In the genomic region with DNA sequence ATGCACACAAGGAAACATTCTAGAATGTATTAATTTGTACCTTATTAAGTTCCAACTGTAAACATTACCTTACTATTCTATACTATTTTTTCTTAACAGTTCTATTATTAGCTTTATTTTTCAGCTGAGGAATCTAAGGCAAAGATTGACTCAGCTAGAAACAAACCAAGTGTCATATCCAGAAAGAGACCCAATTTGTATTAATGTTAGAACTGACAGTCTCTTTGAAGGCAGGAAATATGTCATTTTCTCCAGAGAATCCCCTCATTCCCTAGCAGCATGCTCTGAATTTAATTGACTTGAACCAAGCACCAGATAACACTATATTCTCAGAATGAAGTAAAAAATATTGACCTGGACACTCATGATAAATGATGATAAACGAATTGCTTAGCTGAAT, we compare ENCODE assay signal across 2 cellular contexts.
TF ChIP-seq lines count a peak whose summit lies in the region.

No MANE protein-coding gene starts in this region.

TF ChIP-seq in GM12878, 131 proteins besides CTCF, POLR2A, EP300 and RAD21 (continued from another document):
- TF ChIP-seq, protein P1, sequence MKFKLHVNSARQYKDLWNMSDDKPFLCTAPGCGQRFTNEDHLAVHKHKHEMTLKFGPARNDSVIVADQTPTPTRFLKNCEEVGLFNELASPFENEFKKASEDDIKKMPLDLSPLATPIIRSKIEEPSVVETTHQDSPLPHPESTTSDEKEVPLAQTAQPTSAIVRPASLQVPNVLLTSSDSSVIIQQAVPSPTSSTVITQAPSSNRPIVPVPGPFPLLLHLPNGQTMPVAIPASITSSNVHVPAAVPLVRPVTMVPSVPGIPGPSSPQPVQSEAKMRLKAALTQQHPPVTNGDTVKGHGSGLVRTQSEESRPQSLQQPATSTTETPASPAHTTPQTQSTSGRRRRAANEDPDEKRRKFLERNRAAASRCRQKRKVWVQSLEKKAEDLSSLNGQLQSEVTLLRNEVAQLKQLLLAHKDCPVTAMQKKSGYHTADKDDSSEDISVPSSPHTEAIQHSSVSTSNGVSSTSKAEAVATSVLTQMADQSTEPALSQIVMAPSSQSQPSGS (IDR thresholded peaks at IDR 0.05; ENCODE audit: low read length) = 0 out of 2 replicates have a peak, but pooled peaks have one; percentile 17
- TF ChIP-seq CBX5 (IDR thresholded peaks at IDR 0.05; ENCODE audit: low read depth) = no peak
- no peak for TF ChIP-seq NR2F1 (conservative IDR thresholded peaks at IDR 0.05)
- no peak for TF ChIP-seq SUPT20H (IDR thresholded peaks at IDR 0.05; ENCODE audit: borderline replicate concordance, control insufficient read depth, low read depth, low read length)
- peak; percentile 51 for TF ChIP-seq JUNB (IDR thresholded peaks at IDR 0.05)
- no peak for TF ChIP-seq CBFB (IDR thresholded peaks at IDR 0.05; ENCODE audit: low read depth)
- no peak for TF ChIP-seq KLF5 (IDR thresholded peaks at IDR 0.05; ENCODE audit: partially characterized antibody)
- TF ChIP-seq, protein P2, sequence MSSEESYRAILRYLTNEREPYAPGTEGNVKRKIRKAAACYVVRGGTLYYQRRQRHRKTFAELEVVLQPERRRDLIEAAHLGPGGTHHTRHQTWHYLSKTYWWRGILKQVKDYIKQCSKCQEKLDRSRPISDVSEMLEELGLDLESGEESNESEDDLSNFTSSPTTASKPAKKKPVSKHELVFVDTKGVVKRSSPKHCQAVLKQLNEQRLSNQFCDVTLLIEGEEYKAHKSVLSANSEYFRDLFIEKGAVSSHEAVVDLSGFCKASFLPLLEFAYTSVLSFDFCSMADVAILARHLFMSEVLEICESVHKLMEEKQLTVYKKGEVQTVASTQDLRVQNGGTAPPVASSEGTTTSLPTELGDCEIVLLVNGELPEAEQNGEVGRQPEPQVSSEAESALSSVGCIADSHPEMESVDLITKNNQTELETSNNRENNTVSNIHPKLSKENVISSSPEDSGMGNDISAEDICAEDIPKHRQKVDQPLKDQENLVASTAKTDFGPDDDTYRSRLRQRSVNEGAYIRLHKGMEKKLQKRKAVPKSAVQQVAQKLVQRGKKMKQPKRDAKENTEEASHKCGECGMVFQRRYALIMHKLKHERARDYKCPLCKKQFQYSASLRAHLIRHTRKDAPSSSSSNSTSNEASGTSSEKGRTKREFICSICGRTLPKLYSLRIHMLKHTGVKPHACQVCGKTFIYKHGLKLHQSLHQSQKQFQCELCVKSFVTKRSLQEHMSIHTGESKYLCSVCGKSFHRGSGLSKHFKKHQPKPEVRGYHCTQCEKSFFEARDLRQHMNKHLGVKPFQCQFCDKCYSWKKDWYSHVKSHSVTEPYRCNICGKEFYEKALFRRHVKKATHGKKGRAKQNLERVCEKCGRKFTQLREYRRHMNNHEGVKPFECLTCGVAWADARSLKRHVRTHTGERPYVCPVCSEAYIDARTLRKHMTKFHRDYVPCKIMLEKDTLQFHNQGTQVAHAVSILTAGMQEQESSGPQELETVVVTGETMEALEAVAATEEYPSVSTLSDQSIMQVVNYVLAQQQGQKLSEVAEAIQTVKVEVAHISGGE (CRISPR knock-in tag; IDR thresholded peaks at IDR 0.05) = no peak
- TF ChIP-seq NFYA (IDR thresholded peaks at IDR 0.05; ENCODE audit: borderline replicate concordance, low read depth, low read length) = no peak
- TF ChIP-seq POU2F2 (IDR thresholded peaks at IDR 0.05; ENCODE audit: borderline replicate concordance, low read depth, low read length) = no peak
- no peak for TF ChIP-seq SRF (IDR thresholded peaks at IDR 0.05; ENCODE audit: low read depth in 2 of 2, low read length in 2 of 2)
- TF ChIP-seq NR2C2 (IDR thresholded peaks at IDR 0.05; ENCODE audit: borderline replicate concordance, control insufficient read depth, insufficient read length, low read depth) = no peak
- TF ChIP-seq DPF2 (IDR thresholded peaks at IDR 0.05) = no peak
- no peak for TF ChIP-seq MYC (IDR thresholded peaks at IDR 0.05; ENCODE audit: insufficient read depth, insufficient read length, insufficient replicate concordance, low read length, severe bottlenecking)
- no peak for TF ChIP-seq RBBP5 (conservative IDR thresholded peaks at IDR 0.05)
- 0 out of 2 replicates have a peak, but pooled peaks have one; percentile 34 for TF ChIP-seq NFIC (IDR thresholded peaks at IDR 0.05; ENCODE audit: low read depth, low read length)
- TF ChIP-seq PAX5 (IDR thresholded peaks at IDR 0.05; ENCODE audit: borderline replicate concordance, low read depth, low read length) = no peak
- no peak for TF ChIP-seq TBL1XR1 (IDR thresholded peaks at IDR 0.05; ENCODE audit: low read depth, low read length)
- no peak for TF ChIP-seq NRF1 (conservative IDR thresholded peaks at IDR 0.05; ENCODE audit: low read depth, low read length)

TF ChIP-seq in neural cell, 6 proteins besides CTCF, POLR2A, EP300 and RAD21 (continued from another document):
- TF ChIP-seq, protein P3, sequence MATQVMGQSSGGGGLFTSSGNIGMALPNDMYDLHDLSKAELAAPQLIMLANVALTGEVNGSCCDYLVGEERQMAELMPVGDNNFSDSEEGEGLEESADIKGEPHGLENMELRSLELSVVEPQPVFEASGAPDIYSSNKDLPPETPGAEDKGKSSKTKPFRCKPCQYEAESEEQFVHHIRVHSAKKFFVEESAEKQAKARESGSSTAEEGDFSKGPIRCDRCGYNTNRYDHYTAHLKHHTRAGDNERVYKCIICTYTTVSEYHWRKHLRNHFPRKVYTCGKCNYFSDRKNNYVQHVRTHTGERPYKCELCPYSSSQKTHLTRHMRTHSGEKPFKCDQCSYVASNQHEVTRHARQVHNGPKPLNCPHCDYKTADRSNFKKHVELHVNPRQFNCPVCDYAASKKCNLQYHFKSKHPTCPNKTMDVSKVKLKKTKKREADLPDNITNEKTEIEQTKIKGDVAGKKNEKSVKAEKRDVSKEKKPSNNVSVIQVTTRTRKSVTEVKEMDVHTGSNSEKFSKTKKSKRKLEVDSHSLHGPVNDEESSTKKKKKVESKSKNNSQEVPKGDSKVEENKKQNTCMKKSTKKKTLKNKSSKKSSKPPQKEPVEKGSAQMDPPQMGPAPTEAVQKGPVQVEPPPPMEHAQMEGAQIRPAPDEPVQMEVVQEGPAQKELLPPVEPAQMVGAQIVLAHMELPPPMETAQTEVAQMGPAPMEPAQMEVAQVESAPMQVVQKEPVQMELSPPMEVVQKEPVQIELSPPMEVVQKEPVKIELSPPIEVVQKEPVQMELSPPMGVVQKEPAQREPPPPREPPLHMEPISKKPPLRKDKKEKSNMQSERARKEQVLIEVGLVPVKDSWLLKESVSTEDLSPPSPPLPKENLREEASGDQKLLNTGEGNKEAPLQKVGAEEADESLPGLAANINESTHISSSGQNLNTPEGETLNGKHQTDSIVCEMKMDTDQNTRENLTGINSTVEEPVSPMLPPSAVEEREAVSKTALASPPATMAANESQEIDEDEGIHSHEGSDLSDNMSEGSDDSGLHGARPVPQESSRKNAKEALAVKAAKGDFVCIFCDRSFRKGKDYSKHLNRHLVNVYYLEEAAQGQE (IDR thresholded peaks at IDR 0.05; ENCODE audit: borderline replicate concordance) = peak; percentile 73
- TF ChIP-seq TAF1 (IDR thresholded peaks at IDR 0.05; ENCODE audit: low read depth) = no peak
- peak; percentile 65 for TF ChIP-seq POLR2AphosphoS5 (IDR thresholded peaks at IDR 0.05)
